Comparison of ENCODE assay signal across 9 cellular contexts in genomic region chr3:42090973-42091731, GRCh38. TPM values are rescaled to one million over a fixed set of nuclear protein-coding genes. Genes with fewer than 3 reads are reported as not detected.
DNase-seq lines count a peak whose midpoint lies in the region; ATAC-seq, FAIRE-seq and TF ChIP-seq lines count a peak whose summit lies in the region.
"Had no signal": no experiment of that assay in that cellular context is flagged by ENCODE, and none has a peak within 500 bp of the region (broad histone marks: within the 10 kb centered on the region; RNA-seq: fewer than 3 reads in every experiment).

Gene TRAK1, plus strand, starts transcription at chr3:42091357. Its CDS starts 113 bp downstream, at chr3:42091470.

- TF ChIP-seq CTCF in K562 (IDR thresholded peaks at IDR 0.05 in 2 of 3, conservative IDR thresholded peaks at IDR 0.05 in 1 of 3; ENCODE audit: insufficient read depth in 2 of 3, low read depth in 1 of 3, low read length in 3 of 3) (no peak), kidney epithelial cell (IDR thresholded peaks at IDR 0.05; ENCODE audit: insufficient read depth, low read length, poor library complexity, severe bottlenecking) (no peak), GM10248 (IDR thresholded peaks at IDR 0.05; ENCODE audit: control extremely low read depth, extremely low read depth, low read depth, missing control alignments) (no peak)

- H2AFZ ChIP-seq in K562 (ENCODE audit: low read depth, low read length) = no peak within 1 kb of the TSS

- H3K9me3 Mint-ChIP-seq in stimulated activated naive CD8-positive, alpha-beta T cell treated with anti-CD3 and anti-CD28 coated beads, Interleukin-15, amount 100 ng/mL, for 72 hours = peaks cover 12 to 15% of the 10 kb centered on the region in 2 donors

- CTCF ChIA-PET in K562 (lab: Yijun Ruan, JAX; ENCODE audit: low intra/inter-chr PET ratio) (no interaction called here), GM10248 (lab: Yijun Ruan, JAX) (interaction anchor here (1.0 to 2.6 kb wide), 5 partner anchors 9 to 100 kb away, joined by 3 to 19 read pairs (median 4); no protein-coding TSS in a partner anchor)

- H3K27ac Mint-ChIP-seq in stimulated activated naive CD8-positive, alpha-beta T cell treated with anti-CD3 and anti-CD28 coated beads, Interleukin-15, amount 100 ng/mL, for 72 hours = peak within 1 kb of the TSS; percentile 4 to 94

- peaks cover 0 to 3% of the 10 kb centered on the region in 2 experiments; a peak in 1 of 5 replicates for H3K4me1 ChIP-seq in K562 (replicated peaks in 1 of 2; ENCODE audit: control insufficient read depth in 2 of 2, insufficient read depth in 2 of 2, low read length in 2 of 2)

- H3K4me2 ChIP-seq in K562 (ENCODE audit: insufficient read depth, low read length) = no peak within 1 kb of the TSS
- H3K4me2 ChIP-seq: KMS-11 had no signal

- no peak for ATAC-seq in K562
- no peak for ATAC-seq in stimulated activated naive CD8-positive, alpha-beta T cell treated with anti-CD3 and anti-CD28 coated beads, Interleukin-15, amount 100 ng/mL, for 72 hours

- POLR2A ChIA-PET in K562 (lab: Yijun Ruan, JAX) = no interaction called here
- POLR2A ChIA-PET in GM10248 (lab: Yijun Ruan, JAX) = no interaction called here

- H4K20me1 ChIP-seq in K562 (replicated peaks; ENCODE audit: control insufficient read depth, insufficient read depth, low read length) = no peaks in the 10 kb centered on the region

- no peak within 1 kb of the TSS for H3K27ac ChIP-seq in K562 (ENCODE audit: extremely low read depth, low read depth, low read length)
- H3K27ac ChIP-seq: KMS-11 had no signal

- H3K27me3 Mint-ChIP-seq in stimulated activated naive CD8-positive, alpha-beta T cell treated with anti-CD3 and anti-CD28 coated beads, Interleukin-15, amount 100 ng/mL, for 72 hours = no peaks in the 10 kb centered on the region

- intact Hi-C loops in K562 (cut with micrococcal nuclease) = no loop called here

- 84% methylated on average over 14 of the region's 14 CpGs for WGBS in K562 (ENCODE audit: insufficient coverage, low coverage, missing lambda C conversion rate)

- H3K4me3 Mint-ChIP-seq in stimulated activated naive CD8-positive, alpha-beta T cell treated with anti-CD3 and anti-CD28 coated beads, Interleukin-15, amount 100 ng/mL, for 72 hours = peak within 1 kb of the TSS; percentile 21 to 40

- no peak for FAIRE-seq in K562 (lab: Jason Lieb, UNC)

- TF ChIP-seq POLR2A in K562 (conservative IDR thresholded peaks at IDR 0.05) = no peak

- no peaks in the 10 kb centered on the region for H3K9me3 ChIP-seq in K562 (replicated peaks; ENCODE audit: control insufficient read depth, insufficient read depth, low read depth, low read length)

- no peaks in the 10 kb centered on the region for H3K79me2 ChIP-seq in K562 (ENCODE audit: control insufficient read depth, insufficient read depth, low read length)

- in situ Hi-C loops in K562 (cut with MboI) = loop anchor here (25.0 kb wide), 1 partner anchor 179 kb away; no protein-coding TSS in a partner anchor

- no peak for TF ChIP-seq EP300 in K562 (IDR thresholded peaks at IDR 0.05; ENCODE audit: low read length)

- H3K4me3 ChIP-seq in K562 = no peak within 1 kb of the TSS
- no peak within 1 kb of the TSS for H3K4me3 ChIP-seq in kidney epithelial cell (ENCODE audit: low read depth, low read length)

- H3K9me1 ChIP-seq in K562 (ENCODE audit: control insufficient read depth, insufficient read depth, low read length) = no peaks in the 10 kb centered on the region

- H3K27me3 ChIP-seq in K562 (ENCODE audit: control insufficient read depth in 2 of 2, insufficient read depth in 2 of 2, low read length in 2 of 2) (no peaks in the 10 kb centered on the region), kidney epithelial cell (ENCODE audit: control insufficient read depth, insufficient read depth, low read length) (no peaks in the 10 kb centered on the region)

- TF ChIP-seq RAD21 in K562 (CRISPR knock-in tag; conservative IDR thresholded peaks at IDR 0.05 in 1 of 2, IDR thresholded peaks at IDR 0.05 in 1 of 2) = no peak

- H3K36me3 ChIP-seq in K562 (ENCODE audit: control insufficient read depth, insufficient read depth, low read length) = peaks cover 19% of the 10 kb centered on the region; the same call in 2 of the 3 replicates
- peaks cover 5% of the 10 kb centered on the region for H3K36me3 ChIP-seq in kidney epithelial cell (ENCODE audit: control insufficient read depth, insufficient read depth, low read length)

- BruUV-seq in K562 (replicated peaks; lab: Mats Ljungman, UMichigan) = no TSS peak

- DNase-seq in HPDE6-E6E7 (ENCODE audit: extremely low spot score) = peak; percentile 37
- no peak for DNase-seq in K562 (ENCODE audit: extremely low read depth in 1 of 4, low spot score in 3 of 4)
- DNase-seq in kidney epithelial cell (ENCODE audit: low read depth) = no peak
- DNase-seq in stimulated activated naive CD8-positive, alpha-beta T cell treated with anti-CD3 and anti-CD28 coated beads, Interleukin-15, amount 100 ng/mL, for 72 hours = no peak
- DNase-seq in NCI-H146 treated with DMSO at 0.1 percent for 48 hours (lab: John Stamatoyannopoulos, UW; ENCODE audit: unreplicated experiment) = no peak
- DNase-seq in GM10248 (ENCODE audit: extremely low spot score) = no peak
- no peak for DNase-seq in LoVo (ENCODE audit: low spot score)
- no peak for DNase-seq in activated CD4-positive, alpha-beta T cell treated with anti-CD3 and anti-CD28 coated beads for 48 hours

- H3K9ac ChIP-seq in K562 (ENCODE audit: insufficient read depth in 1 of 2, low read depth in 2 of 2, low read length in 2 of 2) = no peak within 1 kb of the TSS
- H3K9ac ChIP-seq: KMS-11 had no signal

- H3K4me1 Mint-ChIP-seq in stimulated activated naive CD8-positive, alpha-beta T cell treated with anti-CD3 and anti-CD28 coated beads, Interleukin-15, amount 100 ng/mL, for 72 hours = peaks cover 86% of the 10 kb centered on the region

TF ChIP-seq in K562, 482 proteins besides CTCF, POLR2A, EP300 and RAD21:
- TF ChIP-seq RB1 (IDR thresholded peaks at IDR 0.05; ENCODE audit: low read depth) (no peak), ZNF583 (CRISPR knock-in tag; IDR thresholded peaks at IDR 0.05) (no peak), ZNF23 (CRISPR knock-in tag; IDR thresholded peaks at IDR 0.05) (no peak), ZNF764 (CRISPR knock-in tag; IDR thresholded peaks at IDR 0.05; ENCODE audit: low read depth) (no peak), MTA2 (IDR thresholded peaks at IDR 0.05; ENCODE audit: low read depth) (no peak)

RNA-seq across cellular contexts. Expression of gene TRAK1, which starts in this region (rescaled TPM):
- 54.4 and 56.3 TPM in 2 replicates for total RNA-seq in K562 (2011; cell fraction: chromatin; rRNA removed; ENCODE audit: low replicate concordance)
- 28.3 and 29.1 TPM in 2 replicates for total RNA-seq in K562 (2011; cell fraction: nucleolus; rRNA removed)
- total RNA-seq in K562 (2011; cell fraction: nucleoplasm; rRNA removed) = 38.1 and 45.0 TPM in 2 replicates
- total RNA-seq in K562 (2014; rRNA removed) = 21.7 and 25.8 TPM in 2 replicates
- 13.2 and 14.2 TPM in 2 replicates for total RNA-seq in K562 (2014; rRNA removed; fragmentation: Illumina TruSeq; extraction: Trizol)
- 15.5 and 15.6 TPM in 2 replicates for total RNA-seq in K562 (2015; rRNA removed; fragmentation: Illumina TruSeq; extraction: Trizol)
- total RNA-seq in K562 (2021) = 27.5 and 28.5 TPM in 2 replicates
- 17.5 and 24.0 TPM in 2 replicates for polyA plus RNA-seq in K562 (2011; rRNA removed)
- polyA plus RNA-seq in K562 (2011; cell fraction: cytosol; rRNA removed) = 13.7 and 15.9 TPM in 2 replicates
- polyA plus RNA-seq in K562 (2011; cell fraction: nucleus; rRNA removed) = 46.8 and 47.8 TPM in 2 replicates
- polyA plus RNA-seq in K562 (2012) = 16.4 and 21.1 TPM in 2 replicates
- polyA plus RNA-seq in K562 (2014; fragmentation: Illumina TruSeq; extraction: Trizol) = 20.3 and 21.3 TPM in 2 replicates
- polyA plus RNA-seq in K562 (2014; fragmentation: Nextera tagmentation; extraction: Ambion mirVana) = 1 to 10 TPM; 5.3 TPM
- 18.7 and 19.4 TPM in 2 replicates for polyA plus RNA-seq in K562 (2014; rRNA removed)
- 24.5 and 36.4 TPM in 2 replicates for polyA minus RNA-seq in K562 (2011; rRNA and poly(A)+ RNA removed)
- polyA minus RNA-seq in K562 (2011; cell fraction: cytosol; rRNA and poly(A)+ RNA removed) = 17.6 and 25.8 TPM in 2 replicates
- 28.0 and 53.1 TPM in 2 replicates for polyA minus RNA-seq in K562 (2011; cell fraction: nucleus; rRNA and poly(A)+ RNA removed)
- total RNA-seq in kidney epithelial cell = 40.6 and 41.7 TPM in 2 replicates
